Comparison of ENCODE assay signal across 8 cellular contexts in genomic region chr16:2867661-2867986, GRCh38. TPM values are rescaled to one million over a fixed set of nuclear protein-coding genes. Genes with fewer than 3 reads are reported as not detected.
DNase-seq lines count a peak whose midpoint lies in the region; ATAC-seq, FAIRE-seq and TF ChIP-seq lines count a peak whose summit lies in the region.

No MANE protein-coding gene starts in this region.

- H3K36me3 ChIP-seq in DND-41 (ENCODE audit: insufficient read depth, low read length) (no peaks in the 10 kb centered on the region), Panc1 (ENCODE audit: control insufficient read depth, insufficient read depth, low read length) (no peaks in the 10 kb centered on the region), pancreas (no peaks in the 10 kb centered on the region)

- in situ Hi-C loops in Panc1 (cut with HindIII; ENCODE audit: low pct_unique_long_range_greater_than_20kb, low sequenced_read_pairs), result no loop called here

- H3K9ac ChIP-seq in DND-41 (ENCODE audit: low read depth, low read length), result peak overlapping the region; percentile 66

- no peak for TF ChIP-seq POLR2A in GM18505 (IDR thresholded peaks at IDR 0.05; ENCODE audit: borderline replicate concordance, extremely low read depth, insufficient read depth, insufficient read length)

- FAIRE-seq in pancreas (lab: Jason Lieb, UNC), result no peak

- DNase-seq in DND-41 (no peak), Panc1 (ENCODE audit: low read depth, low spot score) (no peak), epithelial cell of prostate (ENCODE audit: low read depth, low spot score) (no peak), pancreas (no peak), germinal center (ENCODE audit: low spot score) (no peak), inferior parietal cortex (ENCODE audit: extremely low spot score) (no peak), NCI-H2107 treated with DMSO at 0.1 percent for 48 hours (lab: John Stamatoyannopoulos, UW; ENCODE audit: unreplicated experiment) (no peak)

- H3K4me3 ChIP-seq in DND-41 (ENCODE audit: low read depth in 1 of 2, low read length in 2 of 2) (peak overlapping the region; percentile 31 to 64; a peak in 3 of 4 replicates), Panc1 (ENCODE audit: low read depth in 2 of 2, low read length in 2 of 2) (peak overlapping the region; percentile 53 to 62), pancreas (peak overlapping the region; percentile 40 to 63 (median 48))

- H3K79me2 ChIP-seq in DND-41 (ENCODE audit: insufficient read depth, low read length), result no peaks in the 10 kb centered on the region

- peaks cover 16% of the 10 kb centered on the region for H3K4me1 ChIP-seq in DND-41 (ENCODE audit: insufficient read depth, low read length)
- peaks cover 12% of the 10 kb centered on the region for H3K4me1 ChIP-seq in Panc1 (ENCODE audit: control insufficient read depth, insufficient read depth, low read length)
- no peaks in the 10 kb centered on the region for H3K4me1 ChIP-seq in pancreas

- POLR2A ChIA-PET in Panc1 (lab: Charles Lee), result interaction anchor here (0.9 to 1.0 kb wide), 2 partner anchors 29 to 91 kb away, joined by 3 to 4 read pairs; no protein-coding TSS in a partner anchor

- BruUV-seq in Panc1 (replicated peaks; lab: Mats Ljungman, UMichigan), result TSS peak; percentile 99

- no peaks in the 10 kb centered on the region for H4K20me1 ChIP-seq in DND-41 (ENCODE audit: insufficient read depth, low read length)

- CTCF ChIA-PET in Panc1 (lab: Charles Lee), result interaction anchor here (0.6 to 1.8 kb wide), 8 partner anchors 9 to 48 kb away, joined by 3 to 13 read pairs (median 4); partner anchors contain the start of gene FLYWCH2

- H3K27me3 ChIP-seq in DND-41 (ENCODE audit: insufficient read depth, low read length, poor library complexity) (peaks cover 14% of the 10 kb centered on the region), Panc1 (ENCODE audit: control insufficient read depth, insufficient read depth, low read length) (no peaks in the 10 kb centered on the region), pancreas (peaks cover 0 to 5% (median 0%) of the 10 kb centered on the region in 4 donors)

- no peak for TF ChIP-seq CTCF in DND-41 (IDR thresholded peaks at IDR 0.05; ENCODE audit: borderline replicate concordance, extremely low read depth, low read length, poor library complexity, severe bottlenecking)
- TF ChIP-seq CTCF in Panc1 (IDR thresholded peaks at IDR 0.05), result no peak
- TF ChIP-seq CTCF in pancreas (IDR thresholded peaks at IDR 0.05), result no peak

- H3K27ac ChIP-seq in DND-41 (ENCODE audit: low read length), result peak overlapping the region; percentile 73
- H3K27ac ChIP-seq in Panc1 (ENCODE audit: low read length), result peak overlapping the region; percentile 98
- peak overlapping the region; percentile 91 for H3K27ac ChIP-seq in epithelial cell of prostate
- peak overlapping the region; percentile 84 to 92 (median 90) for H3K27ac ChIP-seq in pancreas

- WGBS in pancreas, 2 donors, result 10 to 17% methylated on average over 8 of the region's 8 CpGs

- H2AFZ ChIP-seq in DND-41 (ENCODE audit: low read depth, low read length), result peak overlapping the region; percentile 85

- ATAC-seq in DND-41 (ENCODE audit: insufficient read depth, low read depth) (no peak), Panc1 (no peak), pancreas (no peak), GM18505 (IDR thresholded peaks at IDR 0.05; ENCODE audit: unreplicated experiment) (no peak)

- intact Hi-C loops in Panc1 (cut with micrococcal nuclease; ENCODE audit: unreplicated experiment) (no loop called here), pancreas (cut with DNase I) (no loop called here)

- peak overlapping the region; percentile 68 for H3K4me2 ChIP-seq in DND-41 (ENCODE audit: insufficient read depth, low read length)

- H3K9me3 ChIP-seq in DND-41 (ENCODE audit: insufficient read depth, low read length, severe bottlenecking) (no peaks in the 10 kb centered on the region), Panc1 (ENCODE audit: control insufficient read depth, insufficient read depth, low read depth, low read length) (no peaks in the 10 kb centered on the region), pancreas (no peaks in the 10 kb centered on the region)

RNA-seq across cellular contexts. Expression of gene PRSS22, which starts 9.7 kb away (rescaled TPM):
- 23.9 TPM for total RNA-seq in Panc1 (2021; ENCODE audit: unreplicated experiment)
- 37.3 TPM for polyA plus RNA-seq in Panc1 (2012; ENCODE audit: insufficient read length)
- total RNA-seq in pancreas, result 10 to 100 TPM in 3 of 6 donors, 1 to 10 TPM in 3; 8.4 to 28.5 (median 13.1) TPM
- polyA plus RNA-seq in pancreas, result 10 to 100 TPM; 48.7 to 59.5 TPM

RNA-seq across cellular contexts. Expression of gene FLYWCH2, which starts 15.4 kb away (rescaled TPM):
- total RNA-seq in Panc1 (2021; ENCODE audit: unreplicated experiment), result 77.3 TPM
- polyA plus RNA-seq in Panc1 (2012; ENCODE audit: insufficient read length), result 161 TPM
- 10 to 100 TPM in 1 of 6 donors, 1 to 10 TPM in 5; 5.8 to 10.1 (median 7.7) TPM for total RNA-seq in pancreas
- polyA plus RNA-seq in pancreas, result 10 to 100 TPM; 18.2 to 26.1 TPM

RNA-seq across cellular contexts. Expression of gene ZG16B, which starts 37.5 kb away (rescaled TPM):
- total RNA-seq in Panc1 (2021; ENCODE audit: unreplicated experiment), result 9.1 TPM
- 8.3 TPM for polyA plus RNA-seq in Panc1 (2012; ENCODE audit: insufficient read length)
- 1 to 10 TPM in 1 of 6 donors, under 1 TPM in 5; 0.43 to 1.5 (median 0.80) TPM for total RNA-seq in pancreas
- polyA plus RNA-seq in pancreas, result 1 to 10 TPM in 1 of 2 donors, under 1 TPM in 1; 0.65 to 1.7 TPM

RNA-seq across cellular contexts. Expression of gene FLYWCH1, which starts 44.1 kb away (rescaled TPM):
- total RNA-seq in Panc1 (2021; ENCODE audit: unreplicated experiment) (67.9 TPM), pancreas (10 to 100 TPM; 11.5 to 18.6 (median 14.9) TPM)
- polyA plus RNA-seq in Panc1 (2012; ENCODE audit: insufficient read length), result 76.9 TPM
- 10 to 100 TPM; 31.5 to 40.4 TPM for polyA plus RNA-seq in pancreas

RNA-seq across cellular contexts. Expression of gene PRSS21, which starts 50.6 kb away (rescaled TPM):
- total RNA-seq in Panc1 (2021; ENCODE audit: unreplicated experiment) (not detected), pancreas (1 to 10 TPM in 4 of 6 donors, under 1 TPM in 1, not detected in 1; 0.60 to 3.2 (median 1.4) TPM)
- not detected for polyA plus RNA-seq in Panc1 (2012; ENCODE audit: insufficient read length)
- polyA plus RNA-seq in pancreas, result under 1 TPM; 0.59 to 0.99 TPM
